8 cellular contexts compared by ENCODE assay signal in the genomic region with DNA sequence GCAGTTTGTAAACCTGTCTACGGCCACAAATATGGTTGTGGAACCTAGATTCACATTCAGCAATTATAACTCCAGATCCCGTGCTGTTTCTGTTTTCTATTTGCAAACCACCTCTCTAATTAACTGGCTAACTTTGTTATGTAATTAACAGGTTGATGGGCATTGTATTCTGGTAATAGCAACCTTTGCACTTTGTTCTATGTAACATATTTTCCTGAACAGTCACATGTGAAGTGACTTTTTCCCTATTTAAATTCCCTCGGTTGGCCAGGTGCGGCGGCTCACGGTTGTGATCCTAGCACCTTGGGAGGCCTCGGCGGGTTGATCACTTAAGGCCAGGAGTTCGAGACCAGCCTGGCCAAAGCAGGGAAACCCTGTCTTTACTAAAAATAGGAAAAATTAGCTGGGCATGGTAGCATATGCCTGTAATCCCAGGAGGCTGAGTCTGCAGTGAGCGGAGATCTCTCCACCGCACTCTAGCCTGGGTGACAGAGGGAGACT. TPM values are rescaled to one million over a fixed set of nuclear protein-coding genes. Genes with fewer than 3 reads are reported as not detected.
DNase-seq lines count a peak whose midpoint lies in the region; ATAC-seq lines count a peak whose summit lies in the region.

No MANE protein-coding gene starts in this region.

- peak; percentile 66 for DNase-seq in COLO668 (lab: John Stamatoyannopoulos, UW; ENCODE audit: unreplicated experiment)
- peak; percentile 63 for DNase-seq in Karpas-422
- peak in 2 of 61 donors; percentile 5 to 12 for DNase-seq in caudate nucleus (lab: John Stamatoyannopoulos, UW)
- no peak for DNase-seq in naive B cell
- DNase-seq in MV-4-11 (lab: John Stamatoyannopoulos, UW) = no peak
- DNase-seq in NCI-H187 (lab: John Stamatoyannopoulos, UW) = no peak
- no peak for DNase-seq in GF-D8 (lab: John Stamatoyannopoulos, UW)
- DNase-seq in NCI-H446 (lab: John Stamatoyannopoulos, UW) = no peak

- peaks cover 10% of the 10 kb centered on the region; the same call in 1 of the 2 replicates for H3K36me3 ChIP-seq in Karpas-422 (ENCODE audit: insufficient read depth, low read length)

- peaks cover 0 to 8% of the 10 kb centered on the region in 2 donors for H3K36me3 Mint-ChIP-seq in naive B cell

- peak overlapping the region; percentile 95 for H3K9ac ChIP-seq in Karpas-422 (ENCODE audit: low read length)

- no peaks in the 10 kb centered on the region for H3K9me3 Mint-ChIP-seq in naive B cell

- H3K27ac Mint-ChIP-seq in naive B cell = peak overlapping the region in 4 of 6 donors; percentile 34 to 99 (median 94)

- H3K27ac ChIP-seq in Karpas-422 (ENCODE audit: low read length) = peak overlapping the region; percentile 82
- H3K27ac ChIP-seq in caudate nucleus (ENCODE audit: low read depth, low read length) = peak overlapping the region; percentile 95

- H3K27me3 ChIP-seq in Karpas-422 (ENCODE audit: low read length) = no peaks in the 10 kb centered on the region

- H2AFZ ChIP-seq in Karpas-422 (ENCODE audit: low read length) = no peak overlapping the region; the same call in 1 of the 2 replicates

- peaks cover 59% of the 10 kb centered on the region for H3K79me2 ChIP-seq in Karpas-422 (ENCODE audit: low read length)

- H3K4me3 ChIP-seq in Karpas-422 (ENCODE audit: low read length) = peak overlapping the region; percentile 93

- no peaks in the 10 kb centered on the region for H4K20me1 ChIP-seq in Karpas-422 (ENCODE audit: insufficient read depth, low read depth, low read length)

- H3K9me3 ChIP-seq in Karpas-422 (ENCODE audit: low read length) = no peaks in the 10 kb centered on the region

- no peak for ATAC-seq in naive B cell (ENCODE audit: low read depth in 2 of 2)

- H3K4me1 ChIP-seq in Karpas-422 (ENCODE audit: low read length) = peaks cover 34% of the 10 kb centered on the region

- H3K27me3 Mint-ChIP-seq in naive B cell = no peaks in the 10 kb centered on the region

- peak overlapping the region; percentile 79 for H3K4me2 ChIP-seq in Karpas-422 (ENCODE audit: low read depth, low read length, poor library complexity, severe bottlenecking)

- no peaks in the 10 kb centered on the region for H3K9me2 ChIP-seq in Karpas-422 (replicated peaks; ENCODE audit: insufficient read depth, low read length)

- H3K4me3 Mint-ChIP-seq in naive B cell = peak overlapping the region; percentile 47 to 100 (median 98)

- peaks cover 15 to 53% (median 43%) of the 10 kb centered on the region in 3 donors for H3K4me1 Mint-ChIP-seq in naive B cell

RNA-seq across cellular contexts. Expression of gene ACADM, which starts 1.4 kb away (rescaled TPM):
- 104 and 109 TPM in 2 replicates for total RNA-seq in Karpas-422 (2014; rRNA removed; shearing (Covaris generic); ENCODE audit: low replicate concordance)
- polyA plus RNA-seq in naive B cell (ENCODE audit: low read depth in 6 of 6) = 10 to 100 TPM; 58.5 to 89.4 (median 72.7) TPM

Comparison
In these comparisons a context has a peak if more than half of its experiments do, and no peak if none do; other contexts are left out.
1. DNase-seq: peak in COLO668 (single experiment) and Karpas-422 (single experiment); none in naive B cell (single experiment), MV-4-11 (single experiment), NCI-H187 (0 of 2), GF-D8 (single experiment) and NCI-H446 (0 of 2).